ENCODE assay signal across 8 cellular contexts in genomic region chr1:204505674-204506073, GRCh38. TPM values are rescaled to one million over a fixed set of nuclear protein-coding genes. Genes with fewer than 3 reads are reported as not detected.
A peak's percentile ranks its signal among the peaks of the same experiment; 100 is the strongest.
DNase-seq lines count a peak whose midpoint lies in the region; ATAC-seq, FAIRE-seq and TF ChIP-seq lines count a peak whose summit lies in the region.

No MANE protein-coding gene starts in this region.

- no peak overlapping the region for H4K91ac ChIP-seq in H1 (replicated peaks; ENCODE audit: insufficient read length, low read length)

- peak overlapping the region; percentile 96 for H3K27ac ChIP-seq in OCI-LY1 (ENCODE audit: low read depth, low read length, poor library complexity, severe bottlenecking)
- H3K27ac ChIP-seq in H1 (ENCODE audit: low read depth, low read length) = no peak overlapping the region
- H3K27ac ChIP-seq in ovary = peak overlapping the region; percentile 62 to 85

- no peaks in the 10 kb centered on the region for H4K20me1 ChIP-seq in OCI-LY1 (ENCODE audit: insufficient read depth, low read length)
- H4K20me1 ChIP-seq in H1 (replicated peaks in 1 of 2; ENCODE audit: control insufficient read depth in 1 of 2, insufficient read depth in 2 of 2, low read length in 2 of 2) = peaks cover 0 to 2% of the 10 kb centered on the region in 2 experiments

- TF ChIP-seq CTCF in Caco-2 (IDR thresholded peaks at IDR 0.05; ENCODE audit: insufficient read depth in 1 of 2, low read depth in 1 of 2, low read length in 1 of 2, severe bottlenecking in 1 of 2, unreplicated experiment in 1 of 2) (no peak), OCI-LY1 (IDR thresholded peaks at IDR 0.05; ENCODE audit: low read length) (no peak), H1 (IDR thresholded peaks at IDR 0.05; ENCODE audit: control extremely low read depth in 1 of 3, insufficient read depth in 1 of 3, low read depth in 1 of 3, low read length in 3 of 3) (no peak), ovary (IDR thresholded peaks at IDR 0.05) (no peak)

- BruUV-seq in Caco-2 (replicated peaks; lab: Mats Ljungman, UMichigan) = no TSS peak

- no peak for TF ChIP-seq POLR2A in H1 (IDR thresholded peaks at IDR 0.05; ENCODE audit: control extremely low read depth in 1 of 2, low read depth in 2 of 2, low read length in 2 of 2)
- no peak for TF ChIP-seq POLR2A in ovary (IDR thresholded peaks at IDR 0.05)

- H3K36me3 Mint-ChIP-seq in Caco-2 (ENCODE audit: insufficient read depth, unreplicated experiment) = peaks cover 35% of the 10 kb centered on the region

- no peak overlapping the region for H2BK20ac ChIP-seq in H1 (ENCODE audit: low read length)

- peak overlapping the region; percentile 98 for H3K27ac Mint-ChIP-seq in Caco-2 (ENCODE audit: unreplicated experiment)

- no peak for TF ChIP-seq RAD21 in H1 (IDR thresholded peaks at IDR 0.05 in 1 of 2, conservative IDR thresholded peaks at IDR 0.05 in 1 of 2; ENCODE audit: low read depth in 2 of 2, low read length in 2 of 2)

- H3K27me3 Mint-ChIP-seq in Caco-2 (ENCODE audit: insufficient read depth, unreplicated experiment) = peaks cover 8% of the 10 kb centered on the region

- peak overlapping the region; percentile 49 for H3K4me3 ChIP-seq in Caco-2 (ENCODE audit: low read depth, low read length)
- H3K4me3 ChIP-seq in OCI-LY1 (ENCODE audit: low read depth, low read length, poor library complexity, severe bottlenecking) = peak overlapping the region; percentile 65
- H3K4me3 ChIP-seq in H1 (ENCODE audit: extremely low read depth in 1 of 4, insufficient read depth in 2 of 4, low read depth in 3 of 4, low read length in 4 of 4) = peak overlapping the region; percentile 80 to 90 (median 88)
- H3K4me3 ChIP-seq in ovary = peak overlapping the region; percentile 43

- TF ChIP-seq EP300 in H1 (IDR thresholded peaks at IDR 0.05; ENCODE audit: borderline replicate concordance in 1 of 2, low read depth in 2 of 2, low read length in 2 of 2) (no peak), ovary (IDR thresholded peaks at IDR 0.05) (no peak)

- H3K9me3 ChIP-seq in Caco-2 (no peaks in the 10 kb centered on the region), OCI-LY1 (ENCODE audit: low read length) (no peaks in the 10 kb centered on the region), H1 (ENCODE audit: insufficient read depth in 2 of 2, low read depth in 1 of 2, low read length in 1 of 2) (no peaks in the 10 kb centered on the region), ovary (no peaks in the 10 kb centered on the region)

- no peak overlapping the region for H3K23ac ChIP-seq in H1 (ENCODE audit: insufficient read length)

- POLR2A ChIA-PET in Caco-2 (lab: Charles Lee) (interaction anchor here (2.5 to 3.0 kb wide), 2 partner anchors 11 kb away, joined by 19 to 63 read pairs; partner anchors contain the start of genes MDM4 and PIK3C2B), H1 (lab: Charles Lee; ENCODE audit: partially characterized antibody) (interaction anchor here (0.6 to 4.5 kb wide), 8 partner anchors 11 to 88 kb away, joined by 3 to 106 read pairs (median 4); partner anchors contain the start of genes MDM4 and PIK3C2B)

- no peak overlapping the region for H2AK5ac ChIP-seq in H1 (ENCODE audit: low read depth, low read length)

- peak overlapping the region; percentile 99 for H3K4me3 Mint-ChIP-seq in Caco-2 (ENCODE audit: unreplicated experiment)

- H3K4me1 ChIP-seq in Caco-2 (peaks cover 4% of the 10 kb centered on the region; the same call in 1 of the 2 replicates), OCI-LY1 (ENCODE audit: insufficient read depth, low read length, severe bottlenecking) (peaks cover 47% of the 10 kb centered on the region), H1 (replicated peaks in 1 of 4; ENCODE audit: control insufficient read depth in 3 of 4, insufficient read depth in 4 of 4, low read length in 3 of 4) (peaks cover 0 to 2% (median 0%) of the 10 kb centered on the region in 4 experiments; a peak in 1 of 7 replicates), ovary (ENCODE audit: insufficient read depth) (peaks cover 2% of the 10 kb centered on the region)

- ATAC-seq in GM21381 (IDR thresholded peaks at IDR 0.05; ENCODE audit: unreplicated experiment) (no peak), HG02852 (IDR thresholded peaks at IDR 0.05; ENCODE audit: unreplicated experiment) (no peak), HG02884 (IDR thresholded peaks at IDR 0.05; ENCODE audit: unreplicated experiment) (no peak)

- H3K56ac ChIP-seq in H1 (replicated peaks; ENCODE audit: insufficient read length, low read depth, low read length) = no peak overlapping the region

- H2BK120ac ChIP-seq in H1 (replicated peaks; ENCODE audit: low read depth, low read length) = no peak overlapping the region

- no peak overlapping the region for H2AFZ ChIP-seq in OCI-LY1 (ENCODE audit: low read length)
- 0 out of 2 replicates have a peak overlapping the region, but pooled peaks have one; percentile 61 for H2AFZ ChIP-seq in H1 (ENCODE audit: low read length)

- H3K14ac ChIP-seq in H1 (ENCODE audit: insufficient read length) = no peak overlapping the region

- peaks cover 20% of the 10 kb centered on the region for H3K4me1 Mint-ChIP-seq in Caco-2 (ENCODE audit: low read depth, unreplicated experiment)

- no peak overlapping the region for H3K4ac ChIP-seq in H1 (replicated peaks; ENCODE audit: insufficient read length, low read depth, low read length)

- H3K79me2 ChIP-seq in OCI-LY1 (ENCODE audit: insufficient read depth, low read length) (no peaks in the 10 kb centered on the region), H1 (ENCODE audit: control insufficient read depth in 1 of 2, insufficient read depth in 2 of 2, low read length in 2 of 2) (no peaks in the 10 kb centered on the region)

- DNase-seq in Caco-2 = no peak
- DNase-seq in H1 (ENCODE audit: low read depth in 1 of 2, low spot score in 2 of 2) = no peak
- no peak for DNase-seq in ovary
- DNase-seq in MV-4-11 (lab: John Stamatoyannopoulos, UW) = no peak

- H4K8ac ChIP-seq in H1 (ENCODE audit: extremely low read depth, insufficient read depth, low read length) = no peak overlapping the region

- no peak overlapping the region for H3K18ac ChIP-seq in H1 (ENCODE audit: extremely low read depth, low read length)

- peaks cover 3% of the 10 kb centered on the region; the same call in 1 of the 2 replicates for H3F3A ChIP-seq in OCI-LY1 (ENCODE audit: insufficient read depth, low read length)

- intact Hi-C loops in Caco-2 (cut with micrococcal nuclease; ENCODE audit: unreplicated experiment) (loop anchor here (1.0 to 5.0 kb wide), 2 partner anchors 11 to 302 kb away; partner anchors contain the start of gene PIK3C2B), ovary (cut with DNase I) (no loop called here)

- FAIRE-seq in H1 (lab: Jason Lieb, UNC) = no peak

- no peaks in the 10 kb centered on the region for H3K9me2 ChIP-seq in OCI-LY1 (ENCODE audit: low read depth, low read length)

- H2BK15ac ChIP-seq in H1 (ENCODE audit: low read length) = no peak overlapping the region

- H2BK5ac ChIP-seq in H1 (ENCODE audit: low read depth, low read length) = no peak overlapping the region

- H3K79me1 ChIP-seq in H1 (ENCODE audit: low read depth, low read length) = no peaks in the 10 kb centered on the region

- no peak overlapping the region for H2BK12ac ChIP-seq in H1 (ENCODE audit: low read depth, low read length)

- H3K36me3 ChIP-seq in Caco-2 (ENCODE audit: control insufficient read depth, insufficient read depth, low read length) = no peaks in the 10 kb centered on the region
- H3K36me3 ChIP-seq in OCI-LY1 (ENCODE audit: insufficient read depth, low read length) = no peaks in the 10 kb centered on the region
- no peaks in the 10 kb centered on the region for H3K36me3 ChIP-seq in H1 (ENCODE audit: control insufficient read depth in 2 of 4, insufficient read depth in 4 of 4, low read length in 3 of 4)
- H3K36me3 ChIP-seq in ovary = no peaks in the 10 kb centered on the region

- no peaks in the 10 kb centered on the region for H3K9me3 Mint-ChIP-seq in Caco-2 (ENCODE audit: unreplicated experiment)

- H3K9ac ChIP-seq in OCI-LY1 (ENCODE audit: low read length) (peak overlapping the region; percentile 50; the same call in 1 of the 2 replicates), H1 (replicated peaks in 1 of 4; ENCODE audit: extremely low read depth in 1 of 4, low read depth in 3 of 4, low read length in 3 of 4) (0 out of 7 replicates have a peak overlapping the region, but pooled peaks of 1 of the 4 experiments have one; percentile 34)

- no peaks in the 10 kb centered on the region for H3K27me3 ChIP-seq in Caco-2 (replicated peaks; ENCODE audit: control insufficient read depth, insufficient read depth, low read length)
- H3K27me3 ChIP-seq in OCI-LY1 (ENCODE audit: insufficient read depth, low read length) = no peaks in the 10 kb centered on the region
- no peaks in the 10 kb centered on the region for H3K27me3 ChIP-seq in H1 (replicated peaks in 1 of 4; ENCODE audit: control insufficient read depth in 3 of 4, extremely low read depth in 1 of 4, insufficient read depth in 3 of 4, low read length in 3 of 4)
- no peaks in the 10 kb centered on the region for H3K27me3 ChIP-seq in ovary

- H3K23me2 ChIP-seq in H1 (ENCODE audit: low read depth, low read length) = peaks cover 2% of the 10 kb centered on the region; the same call in 1 of the 2 replicates

- no peak overlapping the region for H4K5ac ChIP-seq in H1 (ENCODE audit: insufficient read length, low read depth, low read length)

- H3K4me2 ChIP-seq in OCI-LY1 (ENCODE audit: low read length) (peak overlapping the region; percentile 84), H1 (ENCODE audit: insufficient read depth in 1 of 2, low read depth in 2 of 2, low read length in 2 of 2) (peak overlapping the region; percentile 18 to 94; a peak in 2 of 4 replicates)

- CTCF ChIA-PET in Caco-2 (lab: Charles Lee) = interaction anchor here (0.5 to 3.6 kb wide), 8 partner anchors 11 to 301 kb away, joined by 3 to 22 read pairs (median 8); partner anchors contain the start of genes MDM4 and PIK3C2B
- CTCF ChIA-PET in H1 (lab: Charles Lee; ENCODE audit: partially characterized antibody) = interaction anchor here (0.9 to 49.0 kb wide), 6 partner anchors 13 to 301 kb away, joined by 3 to 2124 read pairs (median 42); partner anchors contain the start of gene PIK3C2B

RNA-seq across cellular contexts. Expression of gene MDM4, which starts 10.5 kb away (rescaled TPM):
- total RNA-seq in Caco-2 (2022) (56.5 and 58.9 TPM in 2 replicates), ovary (100 to 1,000 TPM in 1 of 7 donors, 10 to 100 TPM in 6; 60.3 to 113 (median 80.0) TPM)
- 81.7 and 84.9 TPM in 2 replicates for total RNA-seq in H1 (2021; fragmentation: NEBNext Ultra II Directional; extraction: Animal tissue kit (Norgen Biotek cat#: 25700))
- polyA plus RNA-seq in H1 (2011; rRNA removed) (10.0 and 10.8 TPM in 2 replicates), ovary (10 to 100 TPM; 10.2 to 30.7 TPM)
- polyA plus RNA-seq in H1 (2011; cell fraction: cytosol; rRNA removed) = 12.8 TPM
- polyA plus RNA-seq in H1 (2011; cell fraction: nucleus; rRNA removed) = 23.1 TPM
- 9.8 to 13.2 TPM (median 11.4 TPM) in 4 replicates for polyA plus RNA-seq in H1 (2012, experiment 1 of 2)
- polyA plus RNA-seq in H1 (2012, experiment 2 of 2) = 2.0 TPM
- polyA plus RNA-seq in H1 (2013, experiment 1 of 2) = 20.5 TPM
- polyA plus RNA-seq in H1 (2013, experiment 2 of 2) = 18.6 TPM
- polyA minus RNA-seq in H1 (2011; rRNA and poly(A)+ RNA removed) = 75.0 and 83.5 TPM in 2 replicates
- 26.9 TPM for polyA minus RNA-seq in H1 (2011; cell fraction: cytosol; rRNA and poly(A)+ RNA removed)
- 109 TPM for polyA minus RNA-seq in H1 (2011; cell fraction: nucleus; rRNA and poly(A)+ RNA removed)

RNA-seq across cellular contexts. Expression of gene PIK3C2B, which starts 11.1 kb away (rescaled TPM):
- total RNA-seq in Caco-2 (2022) = 24.7 and 28.5 TPM in 2 replicates
- total RNA-seq in H1 (2021; fragmentation: NEBNext Ultra II Directional; extraction: Animal tissue kit (Norgen Biotek cat#: 25700)) = 36.7 and 36.9 TPM in 2 replicates
- polyA plus RNA-seq in H1 (2011; rRNA removed) = 20.4 and 26.0 TPM in 2 replicates
- 15.9 TPM for polyA plus RNA-seq in H1 (2011; cell fraction: cytosol; rRNA removed)
- polyA plus RNA-seq in H1 (2011; cell fraction: nucleus; rRNA removed) = 30.4 TPM
- 11.3 to 13.9 TPM (median 12.5 TPM) in 4 replicates for polyA plus RNA-seq in H1 (2012, experiment 1 of 2)
- 8.4 TPM for polyA plus RNA-seq in H1 (2012, experiment 2 of 2)
- 8.5 TPM for polyA plus RNA-seq in H1 (2013, experiment 1 of 2)
- 7.8 TPM for polyA plus RNA-seq in H1 (2013, experiment 2 of 2)
- polyA minus RNA-seq in H1 (2011; rRNA and poly(A)+ RNA removed) = 44.4 and 55.8 TPM in 2 replicates
- 30.4 TPM for polyA minus RNA-seq in H1 (2011; cell fraction: cytosol; rRNA and poly(A)+ RNA removed)
- polyA minus RNA-seq in H1 (2011; cell fraction: nucleus; rRNA and poly(A)+ RNA removed) = 37.1 TPM
- 10 to 100 TPM in 5 of 7 donors, 1 to 10 TPM in 2; 5.6 to 26.0 (median 12.8) TPM for total RNA-seq in ovary
- 1 to 10 TPM; 6.2 to 7.9 TPM for polyA plus RNA-seq in ovary
